In the genomic region with DNA sequence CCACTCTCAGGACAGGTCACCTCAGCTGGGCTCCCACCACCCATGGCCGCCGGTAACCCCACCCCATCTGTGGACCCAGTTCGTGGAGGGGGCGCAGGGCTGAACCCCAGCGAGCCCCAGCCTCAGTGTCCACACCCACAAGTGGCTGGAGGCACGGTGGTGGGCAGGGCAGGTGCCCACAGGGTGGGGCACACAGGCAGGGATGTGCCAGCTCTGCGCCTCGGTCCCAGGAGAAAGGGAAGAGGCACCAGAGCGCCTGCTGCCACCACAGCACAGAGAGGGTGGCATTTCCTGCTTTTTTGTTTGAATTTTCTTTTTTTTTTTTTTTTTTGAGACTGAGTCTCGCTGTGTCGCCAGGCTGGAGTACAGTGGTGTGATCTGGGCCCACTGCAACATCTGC, we compare ENCODE assay signal across 20 cellular contexts. TPM values are rescaled to one million over a fixed set of nuclear protein-coding genes. Genes with fewer than 3 reads are reported as not detected.
DNase-seq lines count a peak whose midpoint lies in the region; ATAC-seq and TF ChIP-seq lines count a peak whose summit lies in the region.
"Had no signal": no experiment of that assay in that cellular context is flagged by ENCODE, and none has a peak within 500 bp of the region (broad histone marks: within the 10 kb centered on the region; RNA-seq: fewer than 3 reads in every experiment).

No MANE protein-coding gene starts in this region.

- peaks cover 22% of the 10 kb centered on the region for H3K4me1 Mint-ChIP-seq in memory B cell

- H3K27ac ChIP-seq in left ventricle myocardium inferior (replicated peaks): peak overlapping the region; percentile 66
- H3K27ac ChIP-seq in heart left ventricle: peak overlapping the region in 2 of 12 donors; percentile 55 to 74
- H3K27ac ChIP-seq in thymus (ENCODE audit: low read depth): peak overlapping the region; percentile 10
- H3K27ac ChIP-seq: GM23248, KMS-11, RWPE1 had no signal

- intact Hi-C loops in left ventricle myocardium inferior (cut with micrococcal nuclease) (no loop called here), heart left ventricle (cut with DNase I) (no loop called here)

- ATAC-seq in heart left ventricle (no peak), memory B cell (ENCODE audit: low read depth) (peak; percentile 11)

- DNase-seq in left ventricle myocardium inferior: no peak
- no peak for DNase-seq in heart left ventricle
- DNase-seq in MV-4-11 (lab: John Stamatoyannopoulos, UW): peak; percentile 15
- no peak for DNase-seq in memory B cell (ENCODE audit: low spot score in 2 of 2)
- no peak for DNase-seq in NCI-H69 (lab: John Stamatoyannopoulos, UW)
- DNase-seq in activated T-cell treated with anti-CD3 and anti-CD28 coated beads for 4 hours: no peak
- no peak for DNase-seq in stimulated activated CD4-positive, alpha-beta T cell treated with anti-CD3 and anti-CD28 coated beads, Interleukin-4, amount 100 ng/mL, for 1 hour
- DNase-seq: 8988T, COR-L47, GM23248, HCEC 1CT, NCI-H1092, NCI-H146, NCI-H2081 treated with DMSO at 0.1 percent for 48 hours, NCI-H510A, NCI-H82 had no signal

- WGBS in heart left ventricle, 4 donors: 79 to 86% (median 84%) methylated on average over 6 to 11 of the region's 11 CpGs
- WGBS in thymus: 42% methylated on average over 11 of the region's 11 CpGs

- H3K9me3 Mint-ChIP-seq in memory B cell: no peaks in the 10 kb centered on the region

- H3K36me3 ChIP-seq in left ventricle myocardium inferior (no peaks in the 10 kb centered on the region), heart left ventricle (no peaks in the 10 kb centered on the region), thymus (ENCODE audit: control insufficient read depth, insufficient read depth) (peaks cover 14% of the 10 kb centered on the region)
- H3K36me3 ChIP-seq: BE2C had no signal

- H3K27me3 ChIP-seq in left ventricle myocardium inferior (ENCODE audit: low read depth): no peaks in the 10 kb centered on the region
- H3K27me3 ChIP-seq in heart left ventricle: no peaks in the 10 kb centered on the region
- no peaks in the 10 kb centered on the region for H3K27me3 ChIP-seq in thymus (ENCODE audit: control insufficient read depth, insufficient read depth)
- H3K27me3 ChIP-seq: BE2C had no signal

- H3K27ac Mint-ChIP-seq in memory B cell: no peak overlapping the region

- no peak overlapping the region for H3K4me3 Mint-ChIP-seq in memory B cell

- H3K4me1 ChIP-seq in left ventricle myocardium inferior (peaks cover 10% of the 10 kb centered on the region), heart left ventricle (peaks cover 0 to 37% (median 2%) of the 10 kb centered on the region in 12 donors), thymus (ENCODE audit: control insufficient read depth, insufficient read depth, low read length) (peaks cover 30% of the 10 kb centered on the region)

- TF ChIP-seq CTCF in left ventricle myocardium inferior (IDR thresholded peaks at IDR 0.05; ENCODE audit: borderline replicate concordance): no peak
- TF ChIP-seq CTCF in heart left ventricle (IDR thresholded peaks at IDR 0.05): no peak

- TF ChIP-seq POLR2A in heart left ventricle (IDR thresholded peaks at IDR 0.05): no peak

- H3K9me3 ChIP-seq in left ventricle myocardium inferior (replicated peaks) (no peaks in the 10 kb centered on the region), heart left ventricle (no peaks in the 10 kb centered on the region), thymus (ENCODE audit: control insufficient read depth) (peaks cover 1% of the 10 kb centered on the region)
- H3K9me3 ChIP-seq: BE2C had no signal

- H3K4me3 ChIP-seq in left ventricle myocardium inferior: no peak overlapping the region
- no peak overlapping the region for H3K4me3 ChIP-seq in heart left ventricle
- no peak overlapping the region for H3K4me3 ChIP-seq in thymus (ENCODE audit: low read length)
- H3K4me3 ChIP-seq: GM23248 had no signal

- no peaks in the 10 kb centered on the region for H3K36me3 Mint-ChIP-seq in memory B cell

- H3K27me3 Mint-ChIP-seq in memory B cell: no peaks in the 10 kb centered on the region

RNA-seq across cellular contexts. Expression of gene ZFPM1, which starts 19.0 kb away (rescaled TPM):
- total RNA-seq in left ventricle myocardium inferior (5.7 TPM), heart left ventricle (1 to 10 TPM; 1.3 to 6.1 (median 4.1) TPM)
- polyA plus RNA-seq in heart left ventricle (1 to 10 TPM; 1.6 to 6.3 TPM), thymus (4.2 TPM)
